In genomic region chr3:52563984-52564383, GRCh38 we compare ENCODE assay signal across 19 cellular contexts.
"Had no signal": no experiment of that assay in that cellular context is flagged by ENCODE, and none has a peak within 500 bp of the region (broad histone marks: within the 10 kb centered on the region; RNA-seq: fewer than 3 reads in every experiment).

No MANE protein-coding gene starts in this region.

- H3K4me1 Mint-ChIP-seq: memory B cell had no signal

- H3K4me1 ChIP-seq: foreskin keratinocyte, gastrocnemius medialis had no signal

- H3K9me3 Mint-ChIP-seq: memory B cell had no signal

- ATAC-seq: foreskin keratinocyte, gastrocnemius medialis, heart right ventricle, left cardiac atrium had no signal

- H3K9me3 ChIP-seq: esophagus muscularis mucosa, gastrocnemius medialis, heart right ventricle, left ventricle myocardium inferior had no signal

- H3K4me3 ChIP-seq: coronary artery, dorsolateral prefrontal cortex, esophagus muscularis mucosa, gastrocnemius medialis, heart right ventricle, left ventricle myocardium inferior, lung had no signal

- H3K27me3 Mint-ChIP-seq: memory B cell had no signal

- DNase-seq: dermis blood vessel endothelial cell; dorsolateral prefrontal cortex; effector CD4-positive, alpha-beta T cell; effector memory CD4-positive, alpha-beta T cell; foreskin keratinocyte; gastrocnemius medialis; glutamatergic neuron; head of caudate nucleus; heart right ventricle; hippocampal formation; left cardiac atrium; left ventricle myocardium inferior; mammary epithelial cell; mesendoderm; midbrain had no signal

- H3K27ac ChIP-seq: coronary artery, dorsolateral prefrontal cortex, esophagus muscularis mucosa, foreskin keratinocyte, gastrocnemius medialis, heart right ventricle, left ventricle myocardium inferior had no signal

- H3K27me3 ChIP-seq: dorsolateral prefrontal cortex, esophagus muscularis mucosa, foreskin keratinocyte, gastrocnemius medialis, heart right ventricle had no signal

- H3K4me3 Mint-ChIP-seq: memory B cell had no signal
